In the genomic region with DNA sequence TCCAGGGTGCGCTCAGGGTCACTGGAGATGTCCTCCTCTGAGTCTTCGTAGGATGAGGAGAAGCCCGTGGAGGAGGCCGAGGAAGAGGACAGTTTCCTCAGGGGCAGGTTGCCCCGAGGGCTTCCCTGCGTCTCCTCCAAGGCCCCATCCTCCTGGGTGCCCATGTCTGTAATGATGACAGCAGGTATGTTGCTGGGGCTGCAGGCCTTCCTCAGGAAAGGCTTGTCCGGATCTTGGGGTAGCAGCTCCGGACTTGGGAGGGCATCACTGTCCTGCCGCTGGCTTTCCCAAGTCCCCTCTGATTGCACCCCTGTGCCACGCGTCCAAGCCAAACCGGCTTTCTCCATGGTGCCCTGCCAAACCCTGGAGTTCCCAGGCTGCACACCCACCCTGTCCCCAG, we compare ENCODE assay signal across 9 cellular contexts. TPM values are rescaled to one million over a fixed set of nuclear protein-coding genes. Genes with fewer than 3 reads are reported as not detected.
DNase-seq lines count a peak whose midpoint lies in the region; ATAC-seq and TF ChIP-seq lines count a peak whose summit lies in the region.
"Had no signal": no experiment of that assay in that cellular context is flagged by ENCODE, and none has a peak within 500 bp of the region (broad histone marks: within the 10 kb centered on the region; RNA-seq: fewer than 3 reads in every experiment).

No MANE protein-coding gene starts in this region.

- no peaks in the 10 kb centered on the region for H3K27me3 ChIP-seq in CD8-positive, alpha-beta memory T cell (ENCODE audit: insufficient read depth, low read length, poor library complexity, severe bottlenecking)
- H3K27me3 ChIP-seq in SU-DHL-6 (ENCODE audit: low read length) (no peaks in the 10 kb centered on the region), psoas muscle (ENCODE audit: insufficient read depth in 3 of 3, low read length in 2 of 3) (no peaks in the 10 kb centered on the region)

- no peak overlapping the region for H2AFZ ChIP-seq in SU-DHL-6 (ENCODE audit: low read depth, low read length, severe bottlenecking)

- peak in 1 of 5 donors; percentile 23 for DNase-seq in CD8-positive, alpha-beta memory T cell
- no peak for DNase-seq in effector memory CD8-positive, alpha-beta T cell
- DNase-seq in psoas muscle (no peak), activated gamma-delta T cell (lab: John Stamatoyannopoulos, UW) (no peak), foreskin melanocyte (no peak), NCI-H526 treated with DMSO at 0.1 percent for 48 hours (lab: John Stamatoyannopoulos, UW) (no peak)
- DNase-seq: NCI-H1105 had no signal

- peak overlapping the region; percentile 48 for H3K27ac ChIP-seq in CD8-positive, alpha-beta memory T cell (ENCODE audit: low read depth, low read length)
- peak overlapping the region; percentile 98 for H3K27ac ChIP-seq in SU-DHL-6 (ENCODE audit: low read depth, low read length)
- peak overlapping the region; percentile 87 for H3K27ac ChIP-seq in psoas muscle

- H3K27ac Mint-ChIP-seq in CD8-positive, alpha-beta memory T cell: peak overlapping the region; percentile 74 to 100 (median 94)
- peak overlapping the region; percentile 89 to 93 for H3K27ac Mint-ChIP-seq in effector memory CD8-positive, alpha-beta T cell

- intact Hi-C loops in psoas muscle (cut with DNase I): loop anchor here (5.0 kb wide), 4 partner anchors 33 to 98 kb away; no protein-coding TSS in a partner anchor

- H3K79me2 ChIP-seq in SU-DHL-6 (ENCODE audit: insufficient read depth, low read length): peaks cover 83% of the 10 kb centered on the region

- CTCF ChIA-PET in CD8-positive, alpha-beta memory T cell (lab: Charles Lee): interaction anchor here (1.1 to 2.6 kb wide), 8 partner anchors 12 to 92 kb away, joined by 3 to 16 read pairs (median 5); no protein-coding TSS in a partner anchor

- peak overlapping the region; percentile 98 for H3K9ac ChIP-seq in SU-DHL-6 (ENCODE audit: low read length)

- peak overlapping the region; percentile 65 for H3K4me3 ChIP-seq in CD8-positive, alpha-beta memory T cell (ENCODE audit: low read length)
- H3K4me3 ChIP-seq in SU-DHL-6 (ENCODE audit: insufficient read depth, low read length, poor library complexity, severe bottlenecking) (peak overlapping the region; percentile 46), psoas muscle (peak overlapping the region; percentile 94)

- H3K4me3 Mint-ChIP-seq in CD8-positive, alpha-beta memory T cell: peak overlapping the region; percentile 88 to 100 (median 96)
- H3K4me3 Mint-ChIP-seq in effector memory CD8-positive, alpha-beta T cell: peak overlapping the region; percentile 87 to 97

- H3K4me2 ChIP-seq in SU-DHL-6 (ENCODE audit: low read depth, low read length, poor library complexity, severe bottlenecking): peak overlapping the region; percentile 96

- peaks cover 17% of the 10 kb centered on the region for H3F3A ChIP-seq in SU-DHL-6 (ENCODE audit: insufficient read depth)

- no peaks in the 10 kb centered on the region for H3K9me2 ChIP-seq in SU-DHL-6 (replicated peaks; ENCODE audit: insufficient read depth, low read length)

- H4K20me1 ChIP-seq in SU-DHL-6 (ENCODE audit: low read depth, low read length): peaks cover 17% of the 10 kb centered on the region; the same call in 1 of the 2 replicates

- no peak for TF ChIP-seq CTCF in SU-DHL-6 (IDR thresholded peaks at IDR 0.05; ENCODE audit: insufficient read depth, low read length, poor library complexity, severe bottlenecking)
- TF ChIP-seq CTCF in psoas muscle (IDR thresholded peaks at IDR 0.05): no peak

- peaks cover 26% of the 10 kb centered on the region for H3K36me3 ChIP-seq in CD8-positive, alpha-beta memory T cell (ENCODE audit: insufficient read depth, low read length)
- H3K36me3 ChIP-seq in SU-DHL-6 (ENCODE audit: low read length) (peaks cover 23% of the 10 kb centered on the region; the same call in 1 of the 2 replicates), psoas muscle (ENCODE audit: insufficient read depth in 1 of 2, low read depth in 1 of 2) (peaks cover 0 to 16% of the 10 kb centered on the region in 2 donors)

- POLR2A ChIA-PET in CD8-positive, alpha-beta memory T cell (lab: Charles Lee): interaction anchor here (1.8 kb wide), 1 partner anchor 24 kb away, joined by 10 read pairs; no protein-coding TSS in a partner anchor

- peaks cover 37% of the 10 kb centered on the region for H3K4me1 ChIP-seq in CD8-positive, alpha-beta memory T cell (ENCODE audit: insufficient read depth, low read length)
- peaks cover 29% of the 10 kb centered on the region for H3K4me1 ChIP-seq in psoas muscle

- ATAC-seq in effector memory CD8-positive, alpha-beta T cell (replicated peaks): no peak
- ATAC-seq in psoas muscle (no peak), GM18867 (IDR thresholded peaks at IDR 0.05; ENCODE audit: unreplicated experiment) (no peak)

- H3K9me3 Mint-ChIP-seq in CD8-positive, alpha-beta memory T cell: peaks cover 0 to 2% (median 0%) of the 10 kb centered on the region in 5 donors
- H3K9me3 Mint-ChIP-seq in effector memory CD8-positive, alpha-beta T cell: no peaks in the 10 kb centered on the region

- peaks cover 9 to 79% (median 26%) of the 10 kb centered on the region in 3 donors for H3K36me3 Mint-ChIP-seq in CD8-positive, alpha-beta memory T cell
- H3K36me3 Mint-ChIP-seq in effector memory CD8-positive, alpha-beta T cell (ENCODE audit: insufficient read depth): peaks cover 77% of the 10 kb centered on the region

- peaks cover 61 to 68% (median 64%) of the 10 kb centered on the region in 3 donors for H3K4me1 Mint-ChIP-seq in CD8-positive, alpha-beta memory T cell
- peaks cover 50 to 52% of the 10 kb centered on the region in 2 donors for H3K4me1 Mint-ChIP-seq in effector memory CD8-positive, alpha-beta T cell (ENCODE audit: low read depth in 2 of 2)

- peaks cover 0 to 4% of the 10 kb centered on the region in 2 donors for H3K27me3 Mint-ChIP-seq in CD8-positive, alpha-beta memory T cell
- H3K27me3 Mint-ChIP-seq in effector memory CD8-positive, alpha-beta T cell: no peaks in the 10 kb centered on the region

- no peaks in the 10 kb centered on the region for H3K9me3 ChIP-seq in CD8-positive, alpha-beta memory T cell (ENCODE audit: low read length)
- H3K9me3 ChIP-seq in SU-DHL-6 (ENCODE audit: insufficient read depth, low read length) (no peaks in the 10 kb centered on the region), psoas muscle (no peaks in the 10 kb centered on the region)

- 69 to 86% (median 79%) methylated on average over 11 to 12 of the region's 12 CpGs for WGBS in psoas muscle, 3 donors

RNA-seq across cellular contexts. Expression of a gene that starts 3.5 kb away (rescaled TPM):
- total RNA-seq in CD8-positive, alpha-beta memory T cell: 10 to 100 TPM; 37.7 to 39.6 TPM
- 50.1 TPM for polyA plus RNA-seq in CD8-positive, alpha-beta memory T cell
- 10 to 100 TPM in 3 of 4 donors, 1 to 10 TPM in 1; 7.7 to 14.1 (median 12.3) TPM for total RNA-seq in psoas muscle
- 1 to 10 TPM; 3.9 to 8.9 (median 8.4) TPM for polyA plus RNA-seq in psoas muscle

Comparison
In these comparisons a context has a peak if more than half of its experiments do, and no peak if none do; other contexts are left out.
1. H3K27ac ChIP-seq: peak in every context shown above with its lines; median percentile 98 in SU-DHL-6; 87 in psoas muscle; 48 in CD8-positive, alpha-beta memory T cell.